28 cellular contexts compared by ENCODE assay signal in the genomic region with DNA sequence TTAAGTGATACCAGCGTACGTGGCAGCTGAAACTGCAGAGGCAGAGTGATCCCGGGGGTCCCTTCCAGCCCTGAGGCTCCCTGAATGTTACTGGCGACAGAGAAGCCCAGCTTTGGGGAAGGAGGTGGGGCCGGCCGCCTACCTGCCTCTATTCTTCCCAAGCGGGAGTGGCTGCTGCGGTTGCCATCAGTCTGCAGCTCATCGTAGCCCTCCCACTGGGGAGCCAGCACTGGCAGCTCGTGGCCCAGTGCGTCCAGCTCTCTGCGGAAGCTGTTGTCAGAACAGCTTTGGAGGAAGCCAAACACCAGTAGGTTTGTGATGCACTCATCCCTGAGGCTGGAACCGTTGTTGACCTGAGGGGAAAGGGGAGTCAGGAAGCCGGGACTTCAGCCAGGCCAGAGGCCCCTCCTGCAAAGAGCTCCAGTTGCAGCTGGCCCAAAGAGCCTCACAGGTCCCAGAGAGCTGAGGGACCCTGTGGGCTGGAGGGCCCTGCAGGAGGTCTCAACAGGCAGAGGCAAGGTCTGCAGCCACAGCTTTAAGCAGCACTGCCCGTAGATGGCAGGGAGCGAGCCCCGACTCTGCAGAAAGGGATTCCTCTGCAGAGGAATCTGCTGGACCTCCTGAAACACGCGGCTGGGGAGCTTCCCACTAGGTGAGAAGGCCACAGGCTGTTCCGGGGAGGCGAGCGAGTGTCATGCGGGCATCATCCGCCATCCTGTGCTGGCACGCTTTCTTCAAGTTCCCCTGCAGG. TPM values are rescaled to one million over a fixed set of nuclear protein-coding genes. Genes with fewer than 3 reads are reported as not detected.
DNase-seq lines count a peak whose midpoint lies in the region; TF ChIP-seq lines count a peak whose summit lies in the region.
"Had no signal": no experiment of that assay in that cellular context is flagged by ENCODE, and none has a peak within 500 bp of the region (broad histone marks: within the 10 kb centered on the region; RNA-seq: fewer than 3 reads in every experiment).

No MANE protein-coding gene starts in this region.

- H3K27ac ChIP-seq in BLaER1 (0 out of 2 replicates have a peak overlapping the region, but pooled peaks have one; percentile 23), neural progenitor cell (no peak overlapping the region), esophagus muscularis mucosa (replicated peaks in 1 of 4) (no peak overlapping the region)
- H3K27ac ChIP-seq: adrenal gland, brain microvascular endothelial cell, colonic mucosa, right atrium auricular region, testis, uterus had no signal

- H3K36me3 ChIP-seq in BLaER1 (peaks cover 66% of the 10 kb centered on the region), H7 (replicated peaks; ENCODE audit: control insufficient read depth, insufficient read depth, low read length) (no peaks in the 10 kb centered on the region), neural progenitor cell (no peaks in the 10 kb centered on the region), esophagus muscularis mucosa (peaks cover 0 to 8% (median 3%) of the 10 kb centered on the region in 4 donors)
- H3K36me3 ChIP-seq: adrenal gland, brain microvascular endothelial cell, colonic mucosa, right atrium auricular region, uterus had no signal

- peak overlapping the region; percentile 63 for H3K4me2 ChIP-seq in BLaER1
- peak overlapping the region; percentile 13 for H3K4me2 ChIP-seq in neural progenitor cell

- no peaks in the 10 kb centered on the region for H3K27me3 ChIP-seq in BLaER1
- H3K27me3 ChIP-seq in H7 (ENCODE audit: control insufficient read depth, insufficient read depth, low read length): no peaks in the 10 kb centered on the region
- no peaks in the 10 kb centered on the region for H3K27me3 ChIP-seq in neural progenitor cell
- no peaks in the 10 kb centered on the region for H3K27me3 ChIP-seq in esophagus muscularis mucosa
- H3K27me3 ChIP-seq: adrenal gland, brain microvascular endothelial cell, colonic mucosa, right atrium auricular region, testis, uterus had no signal

- H4K20me1 ChIP-seq in BLaER1: peaks cover 77% of the 10 kb centered on the region
- peaks cover 6% of the 10 kb centered on the region for H4K20me1 ChIP-seq in neural progenitor cell (ENCODE audit: low read depth)

- H3K4me1 ChIP-seq in BLaER1 (peaks cover 41% of the 10 kb centered on the region), neural progenitor cell (peaks cover 11% of the 10 kb centered on the region), esophagus muscularis mucosa (peaks cover 0 to 17% (median 6%) of the 10 kb centered on the region in 4 donors)
- H3K4me1 ChIP-seq: colonic mucosa, testis, uterus had no signal

- H3K27ac Mint-ChIP-seq in neural progenitor cell: no peak overlapping the region
- H3K27ac Mint-ChIP-seq: activated CD4-positive, alpha-beta T cell treated with anti-CD3 and anti-CD28 coated beads for 36 hours; T-helper 1 cell treated with Interleukin-12 subunit alpha and Interleukin-12 subunit beta and Interleukin-4 antibody, amounts not matched to agents 30 μg/mL and 1 μg/mL, for 36 hours had no signal

- DNase-seq in H7 (peak; percentile 73), dermis blood vessel endothelial cell (peak; percentile 48), neural progenitor cell (ENCODE audit: low spot score) (peak; percentile 33), COLO668 (lab: John Stamatoyannopoulos, UW; ENCODE audit: unreplicated experiment) (no peak), esophagus muscularis mucosa (ENCODE audit: extremely low spot score) (no peak)
- no peak for DNase-seq in activated effector memory CD4-positive, alpha-beta T cell treated with anti-CD3 and anti-CD28 coated beads, Interleukin-2, amount 50 U/mL, for 16 hours
- no peak for DNase-seq in activated CD8-positive, alpha-beta memory T cell treated with anti-CD3 and anti-CD28 coated beads, Interleukin-2, amount 50 U/mL, for 48 hours
- DNase-seq: ACHN; activated CD4-positive, alpha-beta T cell treated with anti-CD3 and anti-CD28 coated beads for 36 hours; activated naive CD4-positive, alpha-beta T cell; activated T-cell treated with anti-CD3 and anti-CD28 coated beads, Interleukin-2, amount 50 U/mL, for 4 hours; adrenal gland; brain microvascular endothelial cell; Calu3; colonic mucosa; KBM-7; kidney; mesenchymal stem cell; MM.1S; NCI-H1417; NCI-H2107; stimulated activated CD4-positive, alpha-beta T cell treated with anti-CD3 and anti-CD28 coated beads, Interleukin-4, amount 100 ng/mL, for 24 hours; stimulated activated naive CD4-positive, alpha-beta T cell treated with Interleukin-2 at 50 U/mL for 16 hours; testis; uterus had no signal

- intact Hi-C loops in esophagus muscularis mucosa (cut with DNase I): no loop called here

- no peaks in the 10 kb centered on the region for H3K9me3 Mint-ChIP-seq in neural progenitor cell
- H3K9me3 Mint-ChIP-seq: activated T-cell treated with anti-CD3 and anti-CD28 coated beads, Interleukin-2, amount 50 U/mL, for 4 hours; T-helper 1 cell treated with Interleukin-12 subunit alpha and Interleukin-12 subunit beta and Interleukin-4 antibody, amounts not matched to agents 30 μg/mL and 1 μg/mL, for 36 hours had no signal

- TF ChIP-seq CTCF in neural progenitor cell (IDR thresholded peaks at IDR 0.05) (no peak), esophagus muscularis mucosa (IDR thresholded peaks at IDR 0.05) (no peak)

- no peak for TF ChIP-seq POLR2A in esophagus muscularis mucosa (IDR thresholded peaks at IDR 0.05; ENCODE audit: low read depth)

- H3K4me3 Mint-ChIP-seq in neural progenitor cell: no peak overlapping the region
- H3K4me3 Mint-ChIP-seq: activated CD4-positive, alpha-beta T cell treated with anti-CD3 and anti-CD28 coated beads for 36 hours; activated T-cell treated with anti-CD3 and anti-CD28 coated beads, Interleukin-2, amount 50 U/mL, for 4 hours; T-helper 1 cell treated with Interleukin-12 subunit alpha and Interleukin-12 subunit beta and Interleukin-4 antibody, amounts not matched to agents 30 μg/mL and 1 μg/mL, for 36 hours had no signal

- H3K79me2 ChIP-seq in neural progenitor cell (ENCODE audit: low read depth): no peaks in the 10 kb centered on the region

- H3F3A ChIP-seq in neural progenitor cell (ENCODE audit: low read depth): peaks cover 5% of the 10 kb centered on the region

- H2AFZ ChIP-seq in neural progenitor cell (replicated peaks): no peak overlapping the region

- H3K36me3 Mint-ChIP-seq in neural progenitor cell: no peaks in the 10 kb centered on the region

- WGBS in esophagus muscularis mucosa: 79% methylated on average over 15 of the region's 25 CpGs

- TF ChIP-seq EP300 in esophagus muscularis mucosa (IDR thresholded peaks at IDR 0.05): no peak

- H3K4me1 Mint-ChIP-seq in neural progenitor cell: peaks cover 2% of the 10 kb centered on the region

- H3K4me3 ChIP-seq in BLaER1 (no peak overlapping the region), H7 (ENCODE audit: insufficient read depth, low read depth, low read length) (no peak overlapping the region), neural progenitor cell (no peak overlapping the region), esophagus muscularis mucosa (no peak overlapping the region)
- H3K4me3 ChIP-seq: adrenal gland, colonic mucosa, right atrium auricular region, testis, uterus had no signal

- no peaks in the 10 kb centered on the region for H3K27me3 Mint-ChIP-seq in neural progenitor cell (ENCODE audit: insufficient read depth, low read depth)
- H3K27me3 Mint-ChIP-seq: activated CD4-positive, alpha-beta T cell treated with anti-CD3 and anti-CD28 coated beads for 36 hours had no signal

- H3K9ac ChIP-seq in BLaER1 (0 out of 2 replicates have a peak overlapping the region, but pooled peaks have one; percentile 4), neural progenitor cell (no peak overlapping the region)

- H3K9me3 ChIP-seq in BLaER1: no peaks in the 10 kb centered on the region
- H3K9me3 ChIP-seq in neural progenitor cell (ENCODE audit: low read depth): no peaks in the 10 kb centered on the region
- H3K9me3 ChIP-seq in esophagus muscularis mucosa: no peaks in the 10 kb centered on the region
- H3K9me3 ChIP-seq: adrenal gland, colonic mucosa, right atrium auricular region, testis, uterus had no signal

RNA-seq across cellular contexts. Expression of a gene that starts 30.4 kb away (rescaled TPM):
- total RNA-seq in H7 (2014; rRNA removed; shearing (Covaris generic)): 36.2 and 52.6 TPM in 2 replicates
- total RNA-seq in dermis blood vessel endothelial cell (45.3 and 79.7 TPM in 2 replicates), neural progenitor cell (ENCODE audit: low replicate concordance) (16.6 and 29.2 TPM in 2 replicates), esophagus muscularis mucosa (10 to 100 TPM; 12.9 to 48.3 (median 26.3) TPM)

Comparison
In these comparisons a context has a peak if more than half of its experiments do, and no peak if none do; other contexts are left out.
1. DNase-seq: peak in H7 (single experiment), dermis blood vessel endothelial cell (single experiment) and neural progenitor cell (single experiment); none in activated effector memory CD4-positive, alpha-beta T cell treated with anti-CD3 and anti-CD28 coated beads, Interleukin-2, amount 50 U/mL, for 16 hours (single experiment), COLO668 (single experiment), esophagus muscularis mucosa (single experiment) and activated CD8-positive, alpha-beta memory T cell treated with anti-CD3 and anti-CD28 coated beads, Interleukin-2, amount 50 U/mL, for 48 hours (single experiment).